ENCODE assay signal across 21 cellular contexts in genomic region chr17:17347234-17347955, GRCh38. TPM values are rescaled to one million over a fixed set of nuclear protein-coding genes. Genes with fewer than 3 reads are reported as not detected.
DNase-seq lines count a peak whose midpoint lies in the region; ATAC-seq and TF ChIP-seq lines count a peak whose summit lies in the region.
"Had no signal": no experiment of that assay in that cellular context is flagged by ENCODE, and none has a peak within 500 bp of the region (broad histone marks: within the 10 kb centered on the region; RNA-seq: fewer than 3 reads in every experiment).

No MANE protein-coding gene starts in this region.

- no peak for TF ChIP-seq POLR2A in right lobe of liver (IDR thresholded peaks at IDR 0.05)
- TF ChIP-seq POLR2A in suprapubic skin (IDR thresholded peaks at IDR 0.05): no peak

- CTCF ChIA-PET in GM10248 (lab: Yijun Ruan, JAX): interaction anchor here (1.1 to 13.5 kb wide), 4 partner anchors 8 to 292 kb away, joined by 3 to 168 read pairs (median 4); no protein-coding TSS in a partner anchor

- H3K36me3 ChIP-seq in right lobe of liver: no peaks in the 10 kb centered on the region
- H3K36me3 ChIP-seq in suprapubic skin: no peaks in the 10 kb centered on the region
- H3K36me3 ChIP-seq: MG63, SJSA1 had no signal

- no peaks in the 10 kb centered on the region for H3K27me3 ChIP-seq in right lobe of liver
- no peaks in the 10 kb centered on the region for H3K27me3 ChIP-seq in suprapubic skin
- H3K27me3 ChIP-seq: MG63, SJSA1 had no signal

- intact Hi-C loops in cardiac septum (cut with DNase I) (no loop called here), left cardiac atrium (cut with DNase I) (loop anchor here in 1 of 2 donors (10.0 kb wide), 1 partner anchor 57 kb away; no protein-coding TSS in a partner anchor), right lobe of liver (cut with DNase I) (no loop called here)

- WGBS in right lobe of liver (ENCODE audit: insufficient coverage, low coverage, low lambda C conversion rate, missing lambda C conversion rate): 78% methylated on average over 7 of the region's 15 CpGs
- 90% methylated on average over 11 of the region's 15 CpGs for WGBS in suprapubic skin

- ATAC-seq in left cardiac atrium (no peak), right lobe of liver (no peak)
- ATAC-seq: K562, Panc1 had no signal

- no peak overlapping the region for H3K4me3 ChIP-seq in right lobe of liver
- H3K4me3 ChIP-seq in suprapubic skin: no peak overlapping the region
- H3K4me3 ChIP-seq: K562, MG63, SJSA1 had no signal

- peaks cover 0 to 5% (median 0%) of the 10 kb centered on the region in 4 donors for H3K4me1 ChIP-seq in right lobe of liver
- H3K4me1 ChIP-seq in suprapubic skin: no peaks in the 10 kb centered on the region

- no peak for TF ChIP-seq EP300 in suprapubic skin (IDR thresholded peaks at IDR 0.05)

- H3K27ac ChIP-seq in right lobe of liver (no peak overlapping the region), suprapubic skin (no peak overlapping the region)
- H3K27ac ChIP-seq: SJSA1 had no signal

- DNase-seq in cardiac septum (ENCODE audit: low spot score) (peak; percentile 57), left cardiac atrium (no peak), ecto neural progenitor cell (ENCODE audit: low spot score) (peak; percentile 39), right lobe of liver (peak in 2 of 3 donors; percentile 35 to 37), suprapubic skin (ENCODE audit: low spot score in 2 of 2) (peak; percentile 42 to 72), NCI-H345 treated with DMSO at 0.1 percent for 48 hours (lab: John Stamatoyannopoulos, UW; ENCODE audit: unreplicated experiment) (no peak), GM10248 (ENCODE audit: extremely low spot score) (no peak), NCI-H748 (lab: John Stamatoyannopoulos, UW; ENCODE audit: unreplicated experiment) (no peak)
- DNase-seq: CD4-positive, CD25-positive, alpha-beta regulatory T cell; EL; GF-D8; MG63; NCI-H1048; NCI-H1417 treated with DMSO at 0.1 percent for 48 hours; NCI-H187 treated with DMSO at 0.1 percent for 48 hours; NCI-H510A; NCI-H774; NK-92 treated with Interleukin-12 subunit alpha and Interleukin-12 subunit beta, amount 100 ng/mL, for 24 hours had no signal

- H3K9me3 ChIP-seq in right lobe of liver: no peaks in the 10 kb centered on the region
- no peaks in the 10 kb centered on the region for H3K9me3 ChIP-seq in suprapubic skin
- H3K9me3 ChIP-seq: MG63, SJSA1 had no signal

- TF ChIP-seq CTCF in right lobe of liver (IDR thresholded peaks at IDR 0.05): no peak
- no peak for TF ChIP-seq CTCF in suprapubic skin (IDR thresholded peaks at IDR 0.05)
- TF ChIP-seq CTCF in GM10248 (IDR thresholded peaks at IDR 0.05; ENCODE audit: control extremely low read depth, extremely low read depth, low read depth, missing control alignments): no peak

- POLR2A ChIA-PET in GM10248 (lab: Yijun Ruan, JAX): no interaction called here

RNA-seq across cellular contexts. Expression of gene NT5M, which starts 44.2 kb away (rescaled TPM):
- total RNA-seq in cardiac septum: 7.5 TPM
- total RNA-seq in left cardiac atrium: 1 to 10 TPM; 5.4 to 8.2 TPM
- 1 to 10 TPM in 2 of 6 experiments, under 1 TPM in 4; 0.51 to 3.0 (median 0.87) TPM for total RNA-seq in right lobe of liver
- total RNA-seq in suprapubic skin: 1 to 10 TPM; 1.2 to 4.6 (median 1.9) TPM

Comparison
In these comparisons a context has a peak if more than half of its experiments do, and no peak if none do; other contexts are left out.
1. DNase-seq: peak in cardiac septum (single experiment), ecto neural progenitor cell (single experiment), right lobe of liver (2 of 3) and suprapubic skin (2 of 2); none in left cardiac atrium (single experiment), NCI-H345 treated with DMSO at 0.1 percent for 48 hours (single experiment), GM10248 (single experiment) and NCI-H748 (single experiment).